Comparison of ENCODE assay signal across 12 cellular contexts in the genomic region with DNA sequence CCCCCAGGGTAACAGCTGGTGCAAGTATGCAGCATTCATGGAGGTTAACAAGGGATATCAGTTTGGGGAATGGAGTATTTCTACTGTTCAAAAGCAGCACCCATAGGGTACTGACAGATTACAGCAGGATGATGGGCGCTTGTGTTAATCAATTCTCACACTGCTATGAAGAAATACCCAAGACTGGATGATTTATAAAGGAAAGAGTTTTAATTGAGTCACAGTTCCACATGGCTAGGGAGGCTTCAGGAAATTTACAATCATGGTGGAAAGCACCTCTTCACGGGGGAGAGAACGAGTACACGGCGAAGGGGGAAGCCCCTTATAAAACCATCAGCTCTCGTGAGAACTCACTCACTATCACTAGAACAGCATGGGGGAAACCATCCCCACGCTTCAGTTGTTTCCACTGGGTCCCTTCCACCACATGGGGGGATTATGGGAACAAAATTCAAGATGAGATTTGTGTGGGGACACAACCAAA.
DNase-seq lines count a peak whose midpoint lies in the region; ATAC-seq, FAIRE-seq and TF ChIP-seq lines count a peak whose summit lies in the region.
"Had no signal": no experiment of that assay in that cellular context is flagged by ENCODE, and none has a peak within 500 bp of the region (broad histone marks: within the 10 kb centered on the region; RNA-seq: fewer than 3 reads in every experiment).

No MANE protein-coding gene starts in this region.

- peaks cover 49% of the 10 kb centered on the region for H3K36me3 Mint-ChIP-seq in activated CD8-positive, alpha-beta memory T cell treated with anti-CD3 and anti-CD28 coated beads, Interleukin-2, amount 10 ng/mL, durations not matched to agents 7 days and 5 days
- peaks cover 64% of the 10 kb centered on the region for H3K36me3 Mint-ChIP-seq in central memory CD8-positive, alpha-beta T cell (ENCODE audit: insufficient read depth)
- peaks cover 94% of the 10 kb centered on the region for H3K36me3 Mint-ChIP-seq in stimulated activated effector memory CD8-positive, alpha-beta T cell treated with anti-CD3 and anti-CD28 coated beads, Interleukin-12 subunit alpha, Interleukin-12 subunit beta, amount 100 ng/mL, for 72 hours

- H4K20me1 ChIP-seq in OCI-LY3 (ENCODE audit: insufficient read depth, low read length) = peaks cover 6% of the 10 kb centered on the region; the same call in 1 of the 2 replicates

- no peak overlapping the region for H3K9ac ChIP-seq in OCI-LY3 (ENCODE audit: low read length)

- H3K36me3 ChIP-seq in OCI-LY3 (replicated peaks; ENCODE audit: low read depth, low read length) = peaks cover 47% of the 10 kb centered on the region

- H3K27ac Mint-ChIP-seq in activated CD8-positive, alpha-beta memory T cell treated with anti-CD3 and anti-CD28 coated beads, Interleukin-2, amount 10 ng/mL, durations not matched to agents 7 days and 5 days = no peak overlapping the region
- peak overlapping the region; percentile 63 for H3K27ac Mint-ChIP-seq in central memory CD8-positive, alpha-beta T cell (ENCODE audit: low read depth)
- H3K27ac Mint-ChIP-seq in stimulated activated effector memory CD8-positive, alpha-beta T cell treated with anti-CD3 and anti-CD28 coated beads, Interleukin-12 subunit alpha, Interleukin-12 subunit beta, amount 100 ng/mL, for 72 hours = peak overlapping the region; percentile 85
- H3K27ac Mint-ChIP-seq: mesothelial cell of epicardium had no signal

- H3K79me2 ChIP-seq in OCI-LY3 (ENCODE audit: low read length) = no peaks in the 10 kb centered on the region

- DNase-seq in activated CD8-positive, alpha-beta memory T cell treated with anti-CD3 and anti-CD28 coated beads for 24 hours = peak; percentile 58
- DNase-seq in activated CD8-positive, alpha-beta memory T cell treated with anti-CD3 and anti-CD28 coated beads, Interleukin-2, amount 10 ng/mL, durations not matched to agents 7 days and 5 days = no peak
- no peak for DNase-seq in central memory CD8-positive, alpha-beta T cell (ENCODE audit: low spot score in 2 of 2)
- DNase-seq in stimulated activated effector memory CD8-positive, alpha-beta T cell treated with anti-CD3 and anti-CD28 coated beads, Interleukin-12 subunit alpha, Interleukin-12 subunit beta, amount 100 ng/mL, for 72 hours (ENCODE audit: low spot score in 2 of 2) = no peak
- no peak for DNase-seq in GM10248 (ENCODE audit: extremely low spot score)
- no peak for DNase-seq in cerebellar nuclear complex (lab: John Stamatoyannopoulos, UW)
- DNase-seq in frontal cortex (ENCODE audit: low spot score in 2 of 2) = no peak
- DNase-seq: Kasumi-1, NCI-H2171 treated with DMSO at 0.1 percent for 48 hours had no signal

- FAIRE-seq in frontal cortex (lab: Jason Lieb, UNC) = no peak

- H3K9me3 ChIP-seq in OCI-LY3 (ENCODE audit: insufficient read depth, low read length) = no peaks in the 10 kb centered on the region

- no peaks in the 10 kb centered on the region for H3K27me3 ChIP-seq in OCI-LY3 (ENCODE audit: low read depth, low read length)

- peaks cover 48% of the 10 kb centered on the region for H3K4me1 ChIP-seq in OCI-LY3 (ENCODE audit: low read length)

- H3K9me3 Mint-ChIP-seq in activated CD8-positive, alpha-beta memory T cell treated with anti-CD3 and anti-CD28 coated beads, Interleukin-2, amount 10 ng/mL, durations not matched to agents 7 days and 5 days (ENCODE audit: low read depth) = no peaks in the 10 kb centered on the region
- no peaks in the 10 kb centered on the region for H3K9me3 Mint-ChIP-seq in central memory CD8-positive, alpha-beta T cell
- no peaks in the 10 kb centered on the region for H3K9me3 Mint-ChIP-seq in stimulated activated effector memory CD8-positive, alpha-beta T cell treated with anti-CD3 and anti-CD28 coated beads, Interleukin-12 subunit alpha, Interleukin-12 subunit beta, amount 100 ng/mL, for 72 hours
- H3K9me3 Mint-ChIP-seq: mesothelial cell of epicardium had no signal

- H3K27ac ChIP-seq in OCI-LY3 (ENCODE audit: low read length) = peak overlapping the region; percentile 30; the same call in 1 of the 2 replicates
- H3K27ac ChIP-seq: RWPE1 had no signal

- no peaks in the 10 kb centered on the region for H3K27me3 Mint-ChIP-seq in activated CD8-positive, alpha-beta memory T cell treated with anti-CD3 and anti-CD28 coated beads, Interleukin-2, amount 10 ng/mL, durations not matched to agents 7 days and 5 days
- no peaks in the 10 kb centered on the region for H3K27me3 Mint-ChIP-seq in central memory CD8-positive, alpha-beta T cell

- CTCF ChIA-PET in activated CD8-positive, alpha-beta memory T cell treated with anti-CD3 and anti-CD28 coated beads, Interleukin-2, amount 10 ng/mL, durations not matched to agents 7 days and 5 days (lab: Charles Lee) = interaction anchor here (1.5 kb wide), 1 partner anchor 22 kb away, joined by 3 read pairs; no protein-coding TSS in a partner anchor
- CTCF ChIA-PET in GM10248 (lab: Yijun Ruan, JAX) = interaction anchor here (1.0 to 2.7 kb wide), 8 partner anchors 9 to 472 kb away, joined by 3 to 13 read pairs (median 4); no protein-coding TSS in a partner anchor

- peak overlapping the region; percentile 39; the same call in 1 of the 2 replicates for H3K4me3 ChIP-seq in OCI-LY3 (ENCODE audit: low read length)

- TF ChIP-seq CTCF in OCI-LY3 (IDR thresholded peaks at IDR 0.05; ENCODE audit: low read depth, low read length) (no peak), GM10248 (IDR thresholded peaks at IDR 0.05; ENCODE audit: control extremely low read depth, extremely low read depth, low read depth, missing control alignments) (no peak)

- no peak overlapping the region for H3K4me3 Mint-ChIP-seq in activated CD8-positive, alpha-beta memory T cell treated with anti-CD3 and anti-CD28 coated beads, Interleukin-2, amount 10 ng/mL, durations not matched to agents 7 days and 5 days
- H3K4me3 Mint-ChIP-seq in central memory CD8-positive, alpha-beta T cell = no peak overlapping the region
- peak overlapping the region; percentile 24 for H3K4me3 Mint-ChIP-seq in stimulated activated effector memory CD8-positive, alpha-beta T cell treated with anti-CD3 and anti-CD28 coated beads, Interleukin-12 subunit alpha, Interleukin-12 subunit beta, amount 100 ng/mL, for 72 hours
- H3K4me3 Mint-ChIP-seq: mesothelial cell of epicardium had no signal

- H3K4me1 Mint-ChIP-seq in activated CD8-positive, alpha-beta memory T cell treated with anti-CD3 and anti-CD28 coated beads, Interleukin-2, amount 10 ng/mL, durations not matched to agents 7 days and 5 days = peaks cover 20% of the 10 kb centered on the region
- H3K4me1 Mint-ChIP-seq in central memory CD8-positive, alpha-beta T cell = peaks cover 17% of the 10 kb centered on the region
- H3K4me1 Mint-ChIP-seq in stimulated activated effector memory CD8-positive, alpha-beta T cell treated with anti-CD3 and anti-CD28 coated beads, Interleukin-12 subunit alpha, Interleukin-12 subunit beta, amount 100 ng/mL, for 72 hours = peaks cover 53% of the 10 kb centered on the region

- peak overlapping the region; percentile 69 for H3K4me2 ChIP-seq in OCI-LY3 (ENCODE audit: low read length)

- no peak overlapping the region for H2AFZ ChIP-seq in OCI-LY3 (ENCODE audit: low read depth, low read length)

- POLR2A ChIA-PET in GM10248 (lab: Yijun Ruan, JAX) = interaction anchor here (1.1 kb wide), 1 partner anchor 13 kb away, joined by 3 read pairs; no protein-coding TSS in a partner anchor

- no peak for ATAC-seq in activated CD8-positive, alpha-beta memory T cell treated with anti-CD3 and anti-CD28 coated beads, Interleukin-2, amount 10 ng/mL, durations not matched to agents 7 days and 5 days
- ATAC-seq in central memory CD8-positive, alpha-beta T cell (replicated peaks; ENCODE audit: extremely low read depth, poor library complexity, severe bottlenecking) = no peak
- ATAC-seq in stimulated activated effector memory CD8-positive, alpha-beta T cell treated with anti-CD3 and anti-CD28 coated beads, Interleukin-12 subunit alpha, Interleukin-12 subunit beta, amount 100 ng/mL, for 72 hours = peak; percentile 74
